ENCODE assay signal across 8 cellular contexts in the genomic region with DNA sequence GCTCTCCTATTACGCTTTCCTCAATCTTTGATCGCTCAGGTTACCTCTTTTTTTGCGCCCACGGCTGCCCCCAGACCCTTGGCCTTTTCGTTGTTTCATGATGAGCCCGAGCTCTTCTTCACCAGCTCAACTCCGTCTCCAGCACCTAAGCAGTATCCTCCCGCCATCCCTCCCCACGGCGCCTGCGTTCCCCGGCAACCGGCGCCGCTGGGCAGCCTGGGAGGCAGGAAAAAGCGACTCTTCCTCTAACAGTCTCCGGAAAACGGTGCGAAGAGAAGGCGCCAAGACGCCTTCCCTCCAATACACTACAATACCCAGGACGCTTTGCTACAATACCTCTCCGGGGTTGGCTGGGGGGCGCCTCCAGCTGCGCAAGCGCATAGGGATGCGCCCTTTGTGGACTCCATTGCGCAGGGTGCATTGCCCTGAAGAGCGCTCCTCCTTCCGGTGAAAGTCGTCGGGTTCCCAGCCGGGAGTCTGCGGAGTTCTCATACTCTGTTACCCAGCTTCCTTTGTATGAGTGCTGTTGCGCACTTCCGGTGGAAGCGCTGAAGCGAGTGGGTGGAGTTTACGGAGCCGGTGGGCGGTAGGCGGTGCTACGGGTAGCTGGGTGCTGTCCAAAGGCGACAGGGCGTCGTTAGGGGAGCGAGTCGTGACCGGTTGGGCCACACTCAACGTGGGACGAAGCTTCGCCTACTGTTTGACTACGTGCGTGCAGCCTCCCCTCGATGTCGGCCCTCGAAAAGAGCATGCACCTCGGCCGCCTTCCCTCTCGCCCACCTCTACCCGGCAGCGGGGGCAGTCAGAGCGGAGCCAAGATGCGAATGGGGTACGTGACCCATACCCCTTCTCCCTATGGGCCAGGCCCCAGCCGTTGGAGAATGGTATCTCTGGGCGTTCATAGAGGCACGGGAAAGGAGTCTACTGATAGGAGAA. TPM values are rescaled to one million over a fixed set of nuclear protein-coding genes. Genes with fewer than 3 reads are reported as not detected.
A peak's percentile ranks its signal among the peaks of the same experiment; 100 is the strongest.
DNase-seq lines count a peak whose midpoint lies in the region; ATAC-seq, FAIRE-seq and TF ChIP-seq lines count a peak whose summit lies in the region.

A gene with protein sequence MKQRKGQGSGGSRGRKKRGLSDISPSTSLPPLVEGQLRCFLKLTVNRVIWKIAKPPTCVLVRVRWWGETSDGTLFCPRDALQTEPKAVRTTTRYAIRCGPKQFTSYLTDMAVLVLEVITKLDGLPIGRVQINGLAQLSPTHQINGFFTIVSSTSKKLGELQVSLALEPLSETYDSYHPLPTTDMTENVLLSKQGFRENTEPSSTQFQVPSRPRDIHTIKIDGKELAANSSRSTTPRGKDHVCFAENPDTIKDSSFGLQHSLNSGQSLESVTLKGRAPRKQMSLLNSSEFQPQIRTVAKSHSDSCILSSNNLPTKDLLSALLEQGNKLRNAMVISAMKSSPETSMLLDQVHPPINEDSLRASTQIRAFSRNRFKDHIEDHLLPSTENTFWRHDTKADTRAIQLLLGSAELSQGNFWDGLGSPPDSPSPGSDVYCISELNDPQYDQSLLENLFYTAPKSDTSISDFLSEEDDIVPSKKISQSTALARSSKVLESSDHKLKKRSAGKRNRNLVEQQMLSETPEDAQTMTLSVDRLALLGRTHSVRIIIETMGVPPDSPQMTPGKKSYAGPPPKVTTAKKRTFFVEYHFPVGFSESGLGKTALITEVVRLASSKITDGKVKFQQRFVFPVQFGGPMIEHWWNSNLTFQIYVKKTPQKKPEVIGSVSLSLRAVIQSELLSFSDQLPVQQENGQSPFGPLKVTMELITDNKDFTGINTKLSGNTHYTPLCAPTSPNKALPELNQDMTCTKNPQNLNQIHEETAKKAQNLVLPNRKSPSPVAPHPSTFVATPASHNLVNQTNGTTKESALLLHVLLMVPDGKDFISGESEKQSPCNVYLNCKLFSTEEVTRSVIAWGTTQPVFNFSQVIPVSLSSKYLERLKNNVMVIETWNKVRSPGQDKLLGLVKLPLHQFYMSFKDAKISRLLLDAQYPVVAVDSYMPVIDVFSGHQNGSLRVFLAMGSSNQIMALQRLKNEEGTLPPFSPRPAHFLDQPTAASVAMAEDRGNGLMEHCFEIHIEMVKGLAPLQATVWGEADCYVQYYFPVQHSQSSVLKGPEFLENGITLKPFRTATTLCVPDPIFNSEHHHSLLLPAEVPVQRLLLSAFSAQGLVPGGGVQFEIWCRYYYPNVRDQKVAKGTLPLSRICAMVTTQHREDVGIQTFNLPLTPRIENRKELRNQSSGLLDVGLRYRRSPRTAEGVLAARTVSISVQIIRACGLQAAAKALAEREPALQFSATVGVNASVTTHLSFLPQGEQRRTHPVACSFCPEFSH (N-terminal part only) (minus strand): TSS at position 309 of the 936 bp plus-strand sequence. CDS start 210 bp downstream, at position 99.
A gene with protein sequence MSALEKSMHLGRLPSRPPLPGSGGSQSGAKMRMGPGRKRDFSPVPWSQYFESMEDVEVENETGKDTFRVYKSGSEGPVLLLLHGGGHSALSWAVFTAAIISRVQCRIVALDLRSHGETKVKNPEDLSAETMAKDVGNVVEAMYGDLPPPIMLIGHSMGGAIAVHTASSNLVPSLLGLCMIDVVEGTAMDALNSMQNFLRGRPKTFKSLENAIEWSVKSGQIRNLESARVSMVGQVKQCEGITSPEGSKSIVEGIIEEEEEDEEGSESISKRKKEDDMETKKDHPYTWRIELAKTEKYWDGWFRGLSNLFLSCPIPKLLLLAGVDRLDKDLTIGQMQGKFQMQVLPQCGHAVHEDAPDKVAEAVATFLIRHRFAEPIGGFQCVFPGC (plus strand): TSS at position 596 of the 936 bp plus-strand sequence. CDS start 133 bp downstream, at position 729.

- peak; percentile 90 for ATAC-seq in HG03442 (IDR thresholded peaks at IDR 0.05; ENCODE audit: unreplicated experiment)

- peak; percentile 100 for FAIRE-seq in GM19239 (lab: Jason Lieb, UNC)

- H3K4me3 ChIP-seq in BJ (ENCODE audit: low read depth, low read length) (peak within 1 kb of the TSS; percentile 84), choroid plexus epithelial cell (ENCODE audit: low read depth, low read length) (peak within 1 kb of the TSS; percentile 71), kidney epithelial cell (ENCODE audit: low read depth, low read length) (peak within 1 kb of the TSS; percentile 91)

- POLR2A ChIA-PET in BJ (lab: Charles Lee), result interaction anchor here (0.6 to 0.8 kb wide), 2 partner anchors 14 to 210 kb away, joined by 3 to 5 read pairs; no protein-coding TSS in a partner anchor

- peak; percentile 53 for TF ChIP-seq CTCF in BJ (IDR thresholded peaks at IDR 0.05; ENCODE audit: insufficient read depth, low read depth, low read length)
- TF ChIP-seq CTCF in choroid plexus epithelial cell (conservative IDR thresholded peaks at IDR 0.05; ENCODE audit: low read depth, low read length), result peak; percentile 52
- peak; percentile 49 for TF ChIP-seq CTCF in kidney epithelial cell (IDR thresholded peaks at IDR 0.05; ENCODE audit: insufficient read depth, low read length, poor library complexity, severe bottlenecking)

- H3K27me3 ChIP-seq in BJ (ENCODE audit: control insufficient read depth, insufficient read depth, low read length) (no peaks in the 10 kb centered on the region), kidney epithelial cell (ENCODE audit: control insufficient read depth, insufficient read depth, low read length) (no peaks in the 10 kb centered on the region)

- CTCF ChIA-PET in BJ (lab: Yijun Ruan, JAX), result interaction anchor here (0.8 to 2.2 kb wide), 6 partner anchors 9 to 207 kb away, joined by 3 to 7 read pairs (median 4); no protein-coding TSS in a partner anchor

- peaks cover 2% of the 10 kb centered on the region; the same call in 1 of the 2 replicates for H3K36me3 ChIP-seq in BJ (ENCODE audit: control insufficient read depth, insufficient read depth, low read length)
- no peaks in the 10 kb centered on the region for H3K36me3 ChIP-seq in kidney epithelial cell (ENCODE audit: control insufficient read depth, insufficient read depth, low read length)

- DNase-seq in BJ (ENCODE audit: low read depth) (peak; percentile 99), GM19239 (ENCODE audit: insufficient read length, low spot score) (peak; percentile 77), NCI-H510A treated with DMSO at 0.1 percent for 48 hours (lab: John Stamatoyannopoulos, UW) (peak; percentile 99), choroid plexus epithelial cell (ENCODE audit: low read depth) (peak; percentile 100), kidney epithelial cell (ENCODE audit: low read depth) (peak; percentile 99)
- DNase-seq in activated CD4-positive, alpha-beta T cell treated with anti-CD3 and anti-CD28 coated beads for 24 hours (ENCODE audit: low read depth in 2 of 2), result peak; percentile 91 to 92
- DNase-seq in stimulated activated CD4-positive, alpha-beta T cell treated with anti-CD3 and anti-CD28 coated beads, Interleukin-15, amount 100 ng/mL, for 48 hours (ENCODE audit: low read depth in 2 of 2), result peak; percentile 96

RNA-seq across cellular contexts. Expression of the first gene that starts in this region (rescaled TPM):
- polyA plus RNA-seq in BJ (2011; rRNA removed), result 10.3 and 11.2 TPM in 2 replicates
- 35.6 and 47.0 TPM in 2 replicates for polyA minus RNA-seq in BJ (2011; rRNA and poly(A)+ RNA removed)
- 12.2 and 14.7 TPM in 2 replicates for total RNA-seq in kidney epithelial cell

RNA-seq across cellular contexts. Expression of the second gene that starts in this region (rescaled TPM):
- polyA plus RNA-seq in BJ (2011; rRNA removed), result 93.8 and 133 TPM in 2 replicates
- 49.0 and 76.2 TPM in 2 replicates for polyA minus RNA-seq in BJ (2011; rRNA and poly(A)+ RNA removed)
- total RNA-seq in kidney epithelial cell, result 29.2 and 33.4 TPM in 2 replicates

Comparison
In these comparisons a context has a peak if more than half of its experiments do, and no peak if none do; other contexts are left out.
1. Peak in every context shown above with its lines: DNase-seq, ATAC-seq and H3K4me3 ChIP-seq.